In genomic region chr18:12884521-12885323, GRCh38 we compare ENCODE assay signal across 8 cellular contexts. TPM values are rescaled to one million over a fixed set of nuclear protein-coding genes. Genes with fewer than 3 reads are reported as not detected.
DNase-seq lines count a peak whose midpoint lies in the region; ATAC-seq lines count a peak whose summit lies in the region.

No MANE protein-coding gene starts in this region.

- no peak for ATAC-seq in T-helper 17 cell
- no peak for ATAC-seq in HG03139 (IDR thresholded peaks at IDR 0.05; ENCODE audit: unreplicated experiment)
- ATAC-seq in GM18502 (IDR thresholded peaks at IDR 0.05; ENCODE audit: poor library complexity, unreplicated experiment), result no peak

- H3K9me3 Mint-ChIP-seq in T-helper 2 cell treated with Interferon-gamma antibody and Interleukin-4, amounts not matched to agents 5 μg/mL and 100 μg/mL, for 36 hours, result no peaks in the 10 kb centered on the region

- H3K4me3 ChIP-seq in skeletal muscle tissue (ENCODE audit: low read length in 3 of 3), result peak overlapping the region; percentile 76 to 82 (median 79)

- peak overlapping the region; percentile 92 for H3K27ac Mint-ChIP-seq in T-helper 2 cell treated with Interferon-gamma antibody and Interleukin-4, amounts not matched to agents 5 μg/mL and 100 μg/mL, for 36 hours
- H3K27ac Mint-ChIP-seq in T-helper 17 cell, result peak overlapping the region; percentile 96

- no peak for DNase-seq in T-helper 2 cell treated with Interferon-gamma antibody and Interleukin-4, amounts not matched to agents 5 μg/mL and 100 μg/mL, for 36 hours (ENCODE audit: low spot score)
- no peak for DNase-seq in T-helper 2 cell
- DNase-seq in T-helper 17 cell, result no peak
- peak; percentile 12 for DNase-seq in globus pallidus (ENCODE audit: low spot score)
- DNase-seq in NCI-H1092 treated with DMSO at 0.1 percent for 48 hours (lab: John Stamatoyannopoulos, UW), result no peak

- no peaks in the 10 kb centered on the region for H3K27me3 ChIP-seq in skeletal muscle tissue (ENCODE audit: control insufficient read depth in 3 of 3, insufficient read depth in 3 of 3, low read length in 3 of 3)

- H3K9ac ChIP-seq in skeletal muscle tissue (ENCODE audit: low read depth in 1 of 3, low read length in 3 of 3), result peak overlapping the region; percentile 57 to 75 (median 68)

- no peaks in the 10 kb centered on the region for H3K27me3 Mint-ChIP-seq in T-helper 2 cell treated with Interferon-gamma antibody and Interleukin-4, amounts not matched to agents 5 μg/mL and 100 μg/mL, for 36 hours (ENCODE audit: low read depth)
- H3K27me3 Mint-ChIP-seq in T-helper 17 cell, result no peaks in the 10 kb centered on the region

- peaks cover 18 to 28% (median 22%) of the 10 kb centered on the region in 3 donors for H3K4me1 ChIP-seq in skeletal muscle tissue (ENCODE audit: control insufficient read depth in 3 of 3, insufficient read depth in 3 of 3, low read length in 3 of 3)

- peaks cover 5% of the 10 kb centered on the region for H3K36me3 Mint-ChIP-seq in T-helper 2 cell treated with Interferon-gamma antibody and Interleukin-4, amounts not matched to agents 5 μg/mL and 100 μg/mL, for 36 hours (ENCODE audit: low read depth)
- peaks cover 10% of the 10 kb centered on the region for H3K36me3 Mint-ChIP-seq in T-helper 17 cell (ENCODE audit: low read depth)

- no peaks in the 10 kb centered on the region for H3K36me3 ChIP-seq in skeletal muscle tissue (ENCODE audit: control insufficient read depth in 3 of 3, insufficient read depth in 3 of 3, low read length in 3 of 3)

- peak overlapping the region; percentile 93 for H3K4me3 Mint-ChIP-seq in T-helper 2 cell treated with Interferon-gamma antibody and Interleukin-4, amounts not matched to agents 5 μg/mL and 100 μg/mL, for 36 hours
- peak overlapping the region; percentile 89 for H3K4me3 Mint-ChIP-seq in T-helper 17 cell

- peak overlapping the region; percentile 59 for H3K27ac ChIP-seq in skeletal muscle tissue (ENCODE audit: low read depth, low read length)

- peaks cover 37% of the 10 kb centered on the region for H3K4me1 Mint-ChIP-seq in T-helper 2 cell treated with Interferon-gamma antibody and Interleukin-4, amounts not matched to agents 5 μg/mL and 100 μg/mL, for 36 hours (ENCODE audit: low read depth)
- H3K4me1 Mint-ChIP-seq in T-helper 17 cell, result peaks cover 38% of the 10 kb centered on the region

- H3K9me3 ChIP-seq in T-helper 17 cell (ENCODE audit: control insufficient read depth, low read length, poor library complexity, severe bottlenecking), result no peaks in the 10 kb centered on the region
- no peaks in the 10 kb centered on the region for H3K9me3 ChIP-seq in skeletal muscle tissue (ENCODE audit: control insufficient read depth in 3 of 3, low read length in 3 of 3)

RNA-seq across cellular contexts. Expression of gene PTPN2, which starts 0.7 kb away (rescaled TPM):
- total RNA-seq in T-helper 17 cell (10 to 100 TPM; 72.8 to 74.8 TPM), skeletal muscle tissue (17.2 TPM)
